ENCODE assay signal across 8 cellular contexts in the genomic region with DNA sequence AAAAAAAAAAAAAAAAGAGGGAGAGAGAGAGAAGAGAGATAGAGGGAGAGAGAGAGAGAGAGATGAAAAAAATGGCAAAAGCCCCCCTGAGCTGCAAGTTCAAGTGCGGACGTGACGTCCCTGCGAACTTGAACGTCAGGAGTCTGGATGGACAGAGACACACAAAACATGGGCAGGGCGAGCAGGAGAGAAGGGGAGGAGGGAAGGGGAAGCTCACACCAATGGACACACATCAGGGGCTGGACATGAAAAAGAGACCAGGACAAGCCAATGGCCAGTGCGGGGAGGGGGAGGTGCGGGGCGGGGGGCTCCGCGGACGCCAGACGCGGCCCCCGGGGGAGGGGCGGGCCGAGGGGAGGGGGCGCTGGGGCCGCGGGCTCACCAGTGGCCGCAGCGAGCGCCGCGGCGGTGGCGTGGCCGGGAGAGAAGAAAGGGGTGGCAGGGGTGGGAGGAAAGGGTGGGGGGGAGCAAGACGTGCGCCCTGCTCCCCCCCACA. TPM values are rescaled to one million over a fixed set of nuclear protein-coding genes. Genes with fewer than 3 reads are reported as not detected.
A peak's percentile ranks its signal among the peaks of the same experiment; 100 is the strongest.
DNase-seq lines count a peak whose midpoint lies in the region; ATAC-seq and TF ChIP-seq lines count a peak whose summit lies in the region.

TSS of gene BCL11A (minus strand) at position 159 of the 496 bp plus-strand sequence. CDS start 384 bp downstream, outside the sequence.

- 0 out of 2 replicates have a peak within 1 kb of the TSS, but pooled peaks have one; percentile 17 for H3K9ac ChIP-seq in HCT116 (ENCODE audit: low read length)

- H3K27me3 Mint-ChIP-seq in activated naive CD8-positive, alpha-beta T cell: peaks cover 23% of the 10 kb centered on the region

- peaks cover 46% of the 10 kb centered on the region for H3K4me1 Mint-ChIP-seq in activated naive CD8-positive, alpha-beta T cell (ENCODE audit: low read depth)

- H3K27ac ChIP-seq in HCT116 (ENCODE audit: low read depth, low read length) (no peak within 1 kb of the TSS), heart left ventricle (peak within 1 kb of the TSS; percentile 25 to 89 (median 72))

- H3K4me3 ChIP-seq in HCT116 (replicated peaks in 1 of 2; ENCODE audit: low read depth in 1 of 2, low read length in 2 of 2) (peak within 1 kb of the TSS; percentile 57 to 67), heart left ventricle (peak within 1 kb of the TSS; percentile 54 to 80 (median 68))

- peak within 1 kb of the TSS; percentile 68 for H3K27ac Mint-ChIP-seq in activated naive CD8-positive, alpha-beta T cell

- no peaks in the 10 kb centered on the region for H3K36me3 ChIP-seq in HCT116 (ENCODE audit: control insufficient read depth in 1 of 2, insufficient read depth in 2 of 2, low read length in 2 of 2)
- H3K36me3 ChIP-seq in heart left ventricle: no peaks in the 10 kb centered on the region

- no peaks in the 10 kb centered on the region for H4K20me1 ChIP-seq in HCT116 (ENCODE audit: insufficient read depth)

- TF ChIP-seq POLR2A in HCT116 (IDR thresholded peaks at IDR 0.05; ENCODE audit: borderline replicate concordance, extremely low read depth, insufficient read depth, insufficient read length): no peak
- TF ChIP-seq POLR2A in heart left ventricle (IDR thresholded peaks at IDR 0.05): peak in 1 of 2 donors; percentile 21

- RAD21 ChIA-PET in HCT116 (lab: Charles Lee; ENCODE audit: low non-redundant PET in 1 of 2, low total read pairs in 2 of 2, uncharacterized antibody in 2 of 2, unreplicated experiment in 2 of 2): no interaction called here

- CTCF ChIA-PET in HCT116 (lab: Charles Lee): interaction anchor here (0.8 to 1.0 kb wide), 3 partner anchors 12 to 1528 kb away, joined by 3 to 5 read pairs (median 3); no protein-coding TSS in a partner anchor

- TF ChIP-seq RAD21 in HCT116 (IDR thresholded peaks at IDR 0.05; ENCODE audit: low read depth): no peak

- POLR2A ChIA-PET in HCT116 (lab: Charles Lee): interaction anchor here (0.5 to 0.7 kb wide), 3 partner anchors 29 to 266 kb away, joined by 3 to 4 read pairs (median 3); no protein-coding TSS in a partner anchor

- ATAC-seq in HCT116 (peak; percentile 58), heart left ventricle (peak; percentile 64 to 66 (median 64))

- peak within 1 kb of the TSS; percentile 93 for H2AFZ ChIP-seq in HCT116 (ENCODE audit: low read depth, low read length, poor library complexity, severe bottlenecking)

- H3K79me2 ChIP-seq in HCT116 (ENCODE audit: insufficient read depth, low read length): no peaks in the 10 kb centered on the region

- no peaks in the 10 kb centered on the region for H3K9me2 ChIP-seq in HCT116 (ENCODE audit: insufficient read depth)

- no peaks in the 10 kb centered on the region for H3K9me3 Mint-ChIP-seq in activated naive CD8-positive, alpha-beta T cell (ENCODE audit: low read depth)

- peak within 1 kb of the TSS; percentile 91 for H3K4me3 Mint-ChIP-seq in activated naive CD8-positive, alpha-beta T cell

- no peaks in the 10 kb centered on the region for H3K36me3 Mint-ChIP-seq in activated naive CD8-positive, alpha-beta T cell

- peak within 1 kb of the TSS; percentile 98 for H3K4me2 ChIP-seq in HCT116 (ENCODE audit: low read length)

- no peak for TF ChIP-seq CTCF in HCT116 (IDR thresholded peaks at IDR 0.05 in 2 of 3, conservative IDR thresholded peaks at IDR 0.05 in 1 of 3; ENCODE audit: borderline replicate concordance in 1 of 3, insufficient read depth in 1 of 3, low read depth in 2 of 3, low read length in 2 of 3)
- TF ChIP-seq CTCF in heart left ventricle (IDR thresholded peaks at IDR 0.05): no peak

- DNase-seq in D341Med (ENCODE audit: low spot score): peak; percentile 75
- DNase-seq in HCT116 (ENCODE audit: low read depth, low spot score): peak; percentile 57
- peak; percentile 57 for DNase-seq in NCI-H460 (ENCODE audit: extremely low read depth, low read depth)
- DNase-seq in heart left ventricle: peak; percentile 67 to 84 (median 71)
- peak; percentile 50 for DNase-seq in pons (ENCODE audit: low spot score)
- DNase-seq in stimulated activated CD4-positive, alpha-beta T cell treated with anti-CD3 and anti-CD28 coated beads, Interleukin-12 subunit alpha, Interleukin-12 subunit beta, amount 100 ng/mL, for 4 hours: no peak
- no peak for DNase-seq in OCI-M2 (lab: John Stamatoyannopoulos, UW; ENCODE audit: unreplicated experiment)

- H3K9me3 ChIP-seq in HCT116 (ENCODE audit: control insufficient read depth in 1 of 2, insufficient read depth in 1 of 2, low read depth in 1 of 2, low read length in 2 of 2) (no peaks in the 10 kb centered on the region), heart left ventricle (no peaks in the 10 kb centered on the region)

- H3K4me1 ChIP-seq in HCT116 (ENCODE audit: control insufficient read depth in 1 of 2, insufficient read depth in 2 of 2, low read length in 2 of 2) (peaks cover 2 to 36% of the 10 kb centered on the region in 2 experiments; a peak in 3 of 4 replicates), heart left ventricle (peaks cover 0 to 78% (median 34%) of the 10 kb centered on the region in 12 donors)

- intact Hi-C loops in HCT116 (cut with micrococcal nuclease) (loop anchor here (5.0 to 10.0 kb wide), 2 partner anchors 1249 to 1791 kb away; no protein-coding TSS in a partner anchor), heart left ventricle (cut with DNase I) (loop anchor here in 8 of 10 donors (5.0 to 10.0 kb wide), 9 partner anchors 56 to 1529 kb away; no protein-coding TSS in a partner anchor)

- H3K27me3 ChIP-seq in HCT116 (ENCODE audit: insufficient read depth, low read length) (peaks cover 58% of the 10 kb centered on the region), heart left ventricle (peaks cover 17 to 89% (median 71%) of the 10 kb centered on the region in 9 donors)

- 0 to 2% (median 1%) methylated on average over 28 to 30 of the region's 30 CpGs for WGBS in heart left ventricle, 4 donors

- BruUV-seq in HCT116 (replicated peaks; lab: Mats Ljungman, UMichigan): no TSS peak

TF ChIP-seq in HCT116, 20 proteins besides CTCF, POLR2A, EP300 and RAD21:
- TF ChIP-seq ZFX (IDR thresholded peaks at IDR 0.05) (no peak), POLR2AphosphoS5 (IDR thresholded peaks at IDR 0.05; ENCODE audit: low read depth, low read length) (no peak), YY1 (IDR thresholded peaks at IDR 0.05; ENCODE audit: extremely low read depth, insufficient replicate concordance, low read depth, low read length) (peak; percentile 19), FOSL1 (IDR thresholded peaks at IDR 0.05; ENCODE audit: low read depth) (no peak), CBX3 (IDR thresholded peaks at IDR 0.05; ENCODE audit: low read depth) (no peak)
- TF ChIP-seq, protein P1, sequence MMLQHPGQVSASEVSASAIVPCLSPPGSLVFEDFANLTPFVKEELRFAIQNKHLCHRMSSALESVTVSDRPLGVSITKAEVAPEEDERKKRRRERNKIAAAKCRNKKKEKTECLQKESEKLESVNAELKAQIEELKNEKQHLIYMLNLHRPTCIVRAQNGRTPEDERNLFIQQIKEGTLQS (IDR thresholded peaks at IDR 0.05): no peak

RNA-seq across cellular contexts. Expression of gene BCL11A, which starts in this region (rescaled TPM):
- total RNA-seq in HCT116 (2021; ENCODE audit: unreplicated experiment) (0.71 TPM), heart left ventricle (10 to 100 TPM in 8 of 9 donors, 1 to 10 TPM in 1; 9.2 to 31.9 (median 22.4) TPM)
- polyA plus RNA-seq in HCT116 (2012): 0.62 and 0.70 TPM in 2 replicates
- total RNA-seq in NCI-H460 (2014; rRNA removed; shearing (Covaris generic)): 0.84 and 2.1 TPM in 2 replicates
- polyA plus RNA-seq in NCI-H460 (2014; cell fraction: nucleus; rRNA removed): 1.1 and 3.8 TPM in 2 replicates
- polyA plus RNA-seq in heart left ventricle: 10 to 100 TPM in 1 of 2 donors, 1 to 10 TPM in 1; 5.6 to 18.9 TPM

Comparison
In these comparisons a context has a peak if more than half of its experiments do, and no peak if none do; other contexts are left out.
1. Peak in DNase-seq, ATAC-seq, H3K4me3 ChIP-seq, H3K9ac ChIP-seq and H3K4me2 ChIP-seq in HCT116; RNA of the gene not detected or under 1 TPM.
2. DNase-seq: peak in D341Med (single experiment), NCI-H460 (single experiment), heart left ventricle (5 of 5) and pons (single experiment); none in stimulated activated CD4-positive, alpha-beta T cell treated with anti-CD3 and anti-CD28 coated beads, Interleukin-12 subunit alpha, Interleukin-12 subunit beta, amount 100 ng/mL, for 4 hours (single experiment) and OCI-M2 (single experiment).